1 cellular context compared by ENCODE assay signal in genomic region chr13:73225983-73226382, GRCh38.
TF ChIP-seq lines count a peak whose summit lies in the region.

No MANE protein-coding gene starts in this region.

TF ChIP-seq in HepG2, 621 proteins besides CTCF, POLR2A, EP300 and RAD21 (continued from another document):
- no peak for TF ChIP-seq AFF4 (CRISPR knock-in tag; IDR thresholded peaks at IDR 0.05)
- TF ChIP-seq ZHX1 (CRISPR knock-in tag; IDR thresholded peaks at IDR 0.05; ENCODE audit: low read depth) = no peak
TF ChIP-seq in HepG2: peak in this region for 3.
